1 cellular context compared by ENCODE assay signal in the genomic region with DNA sequence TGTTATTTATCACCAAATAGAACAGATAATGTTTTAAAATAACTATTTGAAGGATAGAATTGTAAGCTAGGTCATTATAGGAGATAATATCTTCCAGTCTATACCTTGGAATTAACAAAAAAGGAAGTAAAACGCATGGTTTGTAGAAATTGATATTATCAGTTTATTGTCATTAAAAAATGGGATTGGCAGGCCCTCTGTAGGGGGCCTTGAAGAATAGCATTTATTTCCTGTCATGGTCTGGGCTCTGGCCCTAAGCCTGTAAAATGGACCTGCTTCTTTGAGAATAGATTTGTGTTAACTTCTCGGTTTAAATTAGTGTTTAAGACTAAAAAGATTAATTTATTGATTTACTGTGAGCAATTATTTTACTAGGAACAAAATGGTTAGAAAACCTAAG.
TF ChIP-seq lines count a peak whose summit lies in the region.

No MANE protein-coding gene starts in this region.

TF ChIP-seq in GM23338, 12 proteins besides CTCF, POLR2A, EP300 and RAD21 (continued from another document):
- TF ChIP-seq, protein P1, sequence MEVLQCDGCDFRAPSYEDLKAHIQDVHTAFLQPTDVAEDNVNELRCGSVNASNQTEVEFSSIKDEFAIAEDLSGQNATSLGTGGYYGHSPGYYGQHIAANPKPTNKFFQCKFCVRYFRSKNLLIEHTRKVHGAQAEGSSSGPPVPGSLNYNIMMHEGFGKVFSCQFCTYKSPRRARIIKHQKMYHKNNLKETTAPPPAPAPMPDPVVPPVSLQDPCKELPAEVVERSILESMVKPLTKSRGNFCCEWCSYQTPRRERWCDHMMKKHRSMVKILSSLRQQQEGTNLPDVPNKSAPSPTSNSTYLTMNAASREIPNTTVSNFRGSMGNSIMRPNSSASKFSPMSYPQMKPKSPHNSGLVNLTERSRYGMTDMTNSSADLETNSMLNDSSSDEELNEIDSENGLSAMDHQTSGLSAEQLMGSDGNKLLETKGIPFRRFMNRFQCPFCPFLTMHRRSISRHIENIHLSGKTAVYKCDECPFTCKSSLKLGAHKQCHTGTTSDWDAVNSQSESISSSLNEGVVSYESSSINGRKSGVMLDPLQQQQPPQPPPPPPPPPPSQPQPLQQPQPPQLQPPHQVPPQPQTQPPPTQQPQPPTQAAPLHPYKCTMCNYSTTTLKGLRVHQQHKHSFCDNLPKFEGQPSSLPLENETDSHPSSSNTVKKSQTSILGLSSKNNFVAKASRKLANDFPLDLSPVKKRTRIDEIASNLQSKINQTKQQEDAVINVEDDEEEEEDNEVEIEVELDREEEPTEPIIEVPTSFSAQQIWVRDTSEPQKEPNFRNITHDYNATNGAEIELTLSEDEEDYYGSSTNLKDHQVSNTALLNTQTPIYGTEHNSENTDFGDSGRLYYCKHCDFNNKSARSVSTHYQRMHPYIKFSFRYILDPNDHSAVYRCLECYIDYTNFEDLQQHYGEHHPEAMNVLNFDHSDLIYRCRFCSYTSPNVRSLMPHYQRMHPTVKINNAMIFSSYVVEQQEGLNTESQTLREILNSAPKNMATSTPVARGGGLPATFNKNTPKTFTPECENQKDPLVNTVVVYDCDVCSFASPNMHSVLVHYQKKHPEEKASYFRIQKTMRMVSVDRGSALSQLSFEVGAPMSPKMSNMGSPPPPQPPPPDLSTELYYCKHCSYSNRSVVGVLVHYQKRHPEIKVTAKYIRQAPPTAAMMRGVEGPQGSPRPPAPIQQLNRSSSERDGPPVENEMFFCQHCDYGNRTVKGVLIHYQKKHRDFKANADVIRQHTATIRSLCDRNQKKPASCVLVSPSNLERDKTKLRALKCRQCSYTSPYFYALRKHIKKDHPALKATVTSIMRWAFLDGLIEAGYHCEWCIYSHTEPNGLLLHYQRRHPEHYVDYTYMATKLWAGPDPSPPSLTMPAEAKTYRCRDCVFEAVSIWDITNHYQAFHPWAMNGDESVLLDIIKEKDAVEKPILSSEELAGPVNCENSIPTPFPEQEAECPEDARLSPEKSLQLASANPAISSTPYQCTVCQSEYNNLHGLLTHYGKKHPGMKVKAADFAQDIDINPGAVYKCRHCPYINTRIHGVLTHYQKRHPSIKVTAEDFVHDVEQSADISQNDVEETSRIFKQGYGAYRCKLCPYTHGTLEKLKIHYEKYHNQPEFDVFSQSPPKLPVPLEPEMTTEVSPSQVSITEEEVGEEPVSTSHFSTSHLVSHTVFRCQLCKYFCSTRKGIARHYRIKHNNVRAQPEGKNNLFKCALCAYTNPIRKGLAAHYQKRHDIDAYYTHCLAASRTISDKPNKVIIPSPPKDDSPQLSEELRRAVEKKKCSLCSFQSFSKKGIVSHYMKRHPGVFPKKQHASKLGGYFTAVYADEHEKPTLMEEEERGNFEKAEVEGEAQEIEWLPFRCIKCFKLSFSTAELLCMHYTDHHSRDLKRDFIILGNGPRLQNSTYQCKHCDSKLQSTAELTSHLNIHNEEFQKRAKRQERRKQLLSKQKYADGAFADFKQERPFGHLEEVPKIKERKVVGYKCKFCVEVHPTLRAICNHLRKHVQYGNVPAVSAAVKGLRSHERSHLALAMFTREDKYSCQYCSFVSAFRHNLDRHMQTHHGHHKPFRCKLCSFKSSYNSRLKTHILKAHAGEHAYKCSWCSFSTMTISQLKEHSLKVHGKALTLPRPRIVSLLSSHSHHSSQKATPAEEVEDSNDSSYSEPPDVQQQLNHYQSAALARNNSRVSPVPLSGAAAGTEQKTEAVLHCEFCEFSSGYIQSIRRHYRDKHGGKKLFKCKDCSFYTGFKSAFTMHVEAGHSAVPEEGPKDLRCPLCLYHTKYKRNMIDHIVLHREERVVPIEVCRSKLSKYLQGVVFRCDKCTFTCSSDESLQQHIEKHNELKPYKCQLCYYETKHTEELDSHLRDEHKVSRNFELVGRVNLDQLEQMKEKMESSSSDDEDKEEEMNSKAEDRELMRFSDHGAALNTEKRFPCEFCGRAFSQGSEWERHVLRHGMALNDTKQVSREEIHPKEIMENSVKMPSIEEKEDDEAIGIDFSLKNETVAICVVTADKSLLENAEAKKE (CRISPR knock-in tag; IDR thresholded peaks at IDR 0.05), result no peak
- no peak for TF ChIP-seq STAT1 (IDR thresholded peaks at IDR 0.05; ENCODE audit: unreplicated experiment)
